ENCODE assay signal across 8 cellular contexts in the genomic region with DNA sequence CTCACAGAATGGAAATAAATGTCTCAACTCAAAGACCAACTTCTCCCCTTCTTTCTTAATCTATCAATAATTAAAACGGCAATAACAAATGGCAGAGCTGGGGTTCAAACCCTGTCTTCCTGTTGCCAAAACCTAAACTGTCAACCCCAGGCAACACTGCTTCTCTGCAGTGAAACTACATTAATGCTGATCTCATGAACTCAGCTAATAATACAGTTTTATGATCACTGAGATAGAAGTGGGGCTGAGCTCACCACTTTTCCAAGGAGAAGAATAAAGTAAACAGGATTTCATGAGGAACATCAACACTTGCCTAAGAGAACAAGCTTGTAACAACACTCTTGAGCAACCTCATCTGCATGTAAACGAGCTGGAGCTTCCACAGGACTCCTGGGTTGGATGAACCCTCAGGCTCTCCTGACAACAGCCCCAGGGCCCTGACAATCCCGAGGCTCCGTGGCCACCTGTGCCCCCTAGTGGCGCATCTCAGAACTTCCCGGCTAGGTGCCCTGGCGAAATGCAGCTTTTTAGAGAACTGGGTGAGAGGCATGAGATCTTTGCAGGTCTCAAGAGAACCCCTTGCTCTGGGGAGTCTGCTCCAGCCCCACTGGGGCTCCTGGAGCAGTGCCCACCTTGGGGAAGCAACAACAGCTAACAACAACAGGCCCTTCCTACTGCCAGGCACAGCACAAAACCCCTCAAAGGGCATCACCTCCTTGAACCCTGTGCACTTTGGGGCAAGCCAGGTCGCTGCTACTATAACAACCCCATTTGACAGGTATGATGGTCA.
DNase-seq lines count a peak whose midpoint lies in the region; ATAC-seq, FAIRE-seq and TF ChIP-seq lines count a peak whose summit lies in the region.

No MANE protein-coding gene starts in this region.

- H3K4me3 ChIP-seq in MM.1S (ENCODE audit: low read length) (no peak overlapping the region), ascending aorta (no peak overlapping the region), hepatocyte (no peak overlapping the region), small intestine (ENCODE audit: low read depth in 1 of 2, low read length in 2 of 2) (no peak overlapping the region)

- intact Hi-C loops in ascending aorta (cut with DNase I) = loop anchor here (1.0 kb wide), 2 partner anchors 81 to 88 kb away; no protein-coding TSS in a partner anchor

- H3K27ac ChIP-seq in MM.1S (ENCODE audit: low read length) (no peak overlapping the region), ascending aorta (no peak overlapping the region), hepatocyte (peak overlapping the region; percentile 80), small intestine (ENCODE audit: low read depth in 1 of 2, low read length in 1 of 2) (peak overlapping the region in 1 of 2 donors; percentile 84)

- TF ChIP-seq CTCF in MM.1S (IDR thresholded peaks at IDR 0.05; ENCODE audit: low read length) (peak; percentile 97), ascending aorta (IDR thresholded peaks at IDR 0.05) (peak; percentile 92 to 98 (median 95)), hepatocyte (IDR thresholded peaks at IDR 0.05; ENCODE audit: poor library complexity) (peak; percentile 95)

- H3K9me2 ChIP-seq in MM.1S (replicated peaks; ENCODE audit: insufficient read depth, low read length) = no peaks in the 10 kb centered on the region
- no peaks in the 10 kb centered on the region for H3K9me2 ChIP-seq in hepatocyte (replicated peaks; ENCODE audit: insufficient read depth)

- DNase-seq in DMS53 treated with DMSO at 0.1 percent for 48 hours (lab: John Stamatoyannopoulos, UW; ENCODE audit: unreplicated experiment) = peak; percentile 47
- DNase-seq in MM.1S = peak; percentile 62
- DNase-seq in T1000 (lab: John Stamatoyannopoulos, UW) = peak; percentile 68
- DNase-seq in ascending aorta (ENCODE audit: low spot score in 2 of 2) = peak in 1 of 2 donors; percentile 89
- DNase-seq in hepatocyte (ENCODE audit: low spot score) = peak; percentile 88
- peak; percentile 82 for DNase-seq in small intestine

- H3K9me3 ChIP-seq in MM.1S (replicated peaks; ENCODE audit: insufficient read depth, low read length) (no peaks in the 10 kb centered on the region), ascending aorta (no peaks in the 10 kb centered on the region), hepatocyte (ENCODE audit: low read depth) (no peaks in the 10 kb centered on the region), small intestine (ENCODE audit: control insufficient read depth, low read depth) (no peaks in the 10 kb centered on the region)

- H3K27me3 ChIP-seq in MM.1S (replicated peaks; ENCODE audit: insufficient read depth, low read length) = no peaks in the 10 kb centered on the region
- no peaks in the 10 kb centered on the region for H3K27me3 ChIP-seq in ascending aorta
- H3K27me3 ChIP-seq in hepatocyte = no peaks in the 10 kb centered on the region
- no peaks in the 10 kb centered on the region for H3K27me3 ChIP-seq in small intestine (ENCODE audit: control insufficient read depth in 2 of 2, insufficient read depth in 2 of 2, low read length in 2 of 2)

- H3K79me2 ChIP-seq in MM.1S (ENCODE audit: low read length) (peaks cover 61% of the 10 kb centered on the region), hepatocyte (no peaks in the 10 kb centered on the region)

- no peak for FAIRE-seq in small intestine (lab: Jason Lieb, UNC)

- no peaks in the 10 kb centered on the region for H3F3A ChIP-seq in MM.1S (ENCODE audit: insufficient read depth, low read length)

- no peaks in the 10 kb centered on the region for H4K20me1 ChIP-seq in MM.1S (ENCODE audit: insufficient read depth, low read length)
- H4K20me1 ChIP-seq in hepatocyte (ENCODE audit: insufficient read depth, poor library complexity, severe bottlenecking) = no peaks in the 10 kb centered on the region

- H3K36me3 ChIP-seq in MM.1S (replicated peaks; ENCODE audit: insufficient read depth, low read length) (no peaks in the 10 kb centered on the region), ascending aorta (no peaks in the 10 kb centered on the region), hepatocyte (replicated peaks; ENCODE audit: insufficient read depth, low read depth) (no peaks in the 10 kb centered on the region), small intestine (ENCODE audit: control insufficient read depth in 2 of 2, insufficient read depth in 2 of 2, low read length in 2 of 2) (no peaks in the 10 kb centered on the region)

- H3K4me1 ChIP-seq in MM.1S (ENCODE audit: low read length) = no peaks in the 10 kb centered on the region
- H3K4me1 ChIP-seq in ascending aorta = no peaks in the 10 kb centered on the region
- H3K4me1 ChIP-seq in hepatocyte (ENCODE audit: insufficient read depth) = peaks cover 11% of the 10 kb centered on the region
- peaks cover 2 to 3% of the 10 kb centered on the region in 2 donors for H3K4me1 ChIP-seq in small intestine (ENCODE audit: control insufficient read depth in 2 of 2, insufficient read depth in 1 of 2, low read depth in 1 of 2, low read length in 1 of 2)

- H3K4me2 ChIP-seq in MM.1S (ENCODE audit: low read depth, low read length) (no peak overlapping the region), hepatocyte (peak overlapping the region; percentile 7)

- 23% methylated on average over 8 of the region's 8 CpGs for WGBS in hepatocyte (ENCODE audit: low lambda C conversion rate, missing lambda C conversion rate)
- 8 to 18% (median 12%) methylated on average over 8 of the region's 8 CpGs for WGBS in small intestine, 3 donors

- H2AFZ ChIP-seq in MM.1S (ENCODE audit: low read length) (no peak overlapping the region), hepatocyte (no peak overlapping the region)

- ATAC-seq in GM21737 (IDR thresholded peaks at IDR 0.05; ENCODE audit: unreplicated experiment) (peak; percentile 57), HG03457 (IDR thresholded peaks at IDR 0.05; ENCODE audit: unreplicated experiment) (no peak)

- H3K9ac ChIP-seq in MM.1S (ENCODE audit: low read length) = no peak overlapping the region
